Comparison of ENCODE assay signal across 8 cellular contexts in genomic region chr19:10334340-10335148, GRCh38. TPM values are rescaled to one million over a fixed set of nuclear protein-coding genes. Genes with fewer than 3 reads are reported as not detected.
A peak's percentile ranks its signal among the peaks of the same experiment; 100 is the strongest.
DNase-seq lines count a peak whose midpoint lies in the region; ATAC-seq and TF ChIP-seq lines count a peak whose summit lies in the region.

No MANE protein-coding gene starts in this region.

- no peak for TF ChIP-seq EP300 in esophagus muscularis mucosa (IDR thresholded peaks at IDR 0.05)

- no peaks in the 10 kb centered on the region for H3K9me3 ChIP-seq in esophagus muscularis mucosa

- H3K9me3 Mint-ChIP-seq in stimulated activated naive CD8-positive, alpha-beta T cell treated with anti-CD3 and anti-CD28 coated beads, Interleukin-15, Interleukin-2, amounts not matched to agents 100 ng/mL and 50 ng/mL, for 24 hours = no peaks in the 10 kb centered on the region

- DNase-seq in SIG-M5 treated with dmso at 0.1 percent for 504 hours (lab: John Stamatoyannopoulos, UW; ENCODE audit: unreplicated experiment) = peak; percentile 45
- DNase-seq in SIG-M5 (lab: John Stamatoyannopoulos, UW) = no peak
- peak; percentile 70 for DNase-seq in NCI-H345 (lab: John Stamatoyannopoulos, UW)
- DNase-seq in activated CD8-positive, alpha-beta memory T cell treated with anti-CD3 and anti-CD28 coated beads for 24 hours = peak; percentile 77
- peak; percentile 98 for DNase-seq in esophagus muscularis mucosa (ENCODE audit: extremely low spot score)
- peak; percentile 94 for DNase-seq in mucosa of gallbladder (ENCODE audit: low spot score)

- intact Hi-C loops in esophagus muscularis mucosa (cut with DNase I) = no loop called here

- H3K4me3 ChIP-seq in esophagus muscularis mucosa = peak overlapping the region; percentile 85 to 95 (median 91)

- H3K36me3 ChIP-seq in esophagus muscularis mucosa = peaks cover 10 to 14% (median 13%) of the 10 kb centered on the region in 4 donors

- ATAC-seq in HG03280 (IDR thresholded peaks at IDR 0.05; ENCODE audit: unreplicated experiment) = no peak

- H3K4me3 Mint-ChIP-seq in stimulated activated naive CD8-positive, alpha-beta T cell treated with anti-CD3 and anti-CD28 coated beads, Interleukin-15, Interleukin-2, amounts not matched to agents 100 ng/mL and 50 ng/mL, for 24 hours = peak overlapping the region; percentile 99

- peaks cover 42% of the 10 kb centered on the region for H3K36me3 Mint-ChIP-seq in stimulated activated naive CD8-positive, alpha-beta T cell treated with anti-CD3 and anti-CD28 coated beads, Interleukin-15, Interleukin-2, amounts not matched to agents 100 ng/mL and 50 ng/mL, for 24 hours (ENCODE audit: low read depth)

- H3K4me1 Mint-ChIP-seq in stimulated activated naive CD8-positive, alpha-beta T cell treated with anti-CD3 and anti-CD28 coated beads, Interleukin-15, Interleukin-2, amounts not matched to agents 100 ng/mL and 50 ng/mL, for 24 hours (ENCODE audit: low read depth) = peaks cover 61% of the 10 kb centered on the region

- TF ChIP-seq POLR2A in esophagus muscularis mucosa (IDR thresholded peaks at IDR 0.05; ENCODE audit: low read depth) = no peak

- H3K27me3 Mint-ChIP-seq in stimulated activated naive CD8-positive, alpha-beta T cell treated with anti-CD3 and anti-CD28 coated beads, Interleukin-15, Interleukin-2, amounts not matched to agents 100 ng/mL and 50 ng/mL, for 24 hours = no peaks in the 10 kb centered on the region

- no peaks in the 10 kb centered on the region for H3K27me3 ChIP-seq in esophagus muscularis mucosa

- H3K27ac Mint-ChIP-seq in stimulated activated naive CD8-positive, alpha-beta T cell treated with anti-CD3 and anti-CD28 coated beads, Interleukin-15, Interleukin-2, amounts not matched to agents 100 ng/mL and 50 ng/mL, for 24 hours = no peak overlapping the region

- peaks cover 27 to 42% (median 36%) of the 10 kb centered on the region in 4 donors for H3K4me1 ChIP-seq in esophagus muscularis mucosa

- H3K27ac ChIP-seq in esophagus muscularis mucosa (replicated peaks in 1 of 4) = peak overlapping the region; percentile 93 to 97 (median 95)

- 32% methylated on average over 30 of the region's 51 CpGs for WGBS in esophagus muscularis mucosa

- peak in 2 of 3 experiments; percentile 7 to 16 for TF ChIP-seq CTCF in esophagus muscularis mucosa (IDR thresholded peaks at IDR 0.05)

RNA-seq across cellular contexts. Expression of gene RAVER1, which starts 1.2 kb away (rescaled TPM):
- 10 to 100 TPM; 23.7 to 42.2 (median 30.2) TPM for total RNA-seq in esophagus muscularis mucosa
- 44.6 TPM for total RNA-seq in mucosa of gallbladder

RNA-seq across cellular contexts. Expression of gene ICAM3, which starts 4.9 kb away (rescaled TPM):
- total RNA-seq in esophagus muscularis mucosa (10 to 100 TPM in 1 of 4 donors, 1 to 10 TPM in 3; 2.9 to 10.9 (median 5.2) TPM), mucosa of gallbladder (14.7 TPM)

RNA-seq across cellular contexts. Expression of gene FDX2, which starts 18.7 kb away (rescaled TPM):
- total RNA-seq in esophagus muscularis mucosa (10 to 100 TPM; 16.6 to 29.6 (median 26.5) TPM), mucosa of gallbladder (21.8 TPM)

RNA-seq across cellular contexts. Expression of gene ZGLP1, which starts 24.9 kb away (rescaled TPM):
- total RNA-seq in esophagus muscularis mucosa = 1 to 10 TPM in 3 of 4 donors, under 1 TPM in 1; 0.58 to 1.2 (median 1.2) TPM
- 7.3 TPM for total RNA-seq in mucosa of gallbladder

RNA-seq across cellular contexts. Expression of gene ICAM5, which starts 44.8 kb away (rescaled TPM):
- total RNA-seq in esophagus muscularis mucosa = under 1 TPM; 0.23 to 0.45 (median 0.37) TPM
- 0.49 TPM for total RNA-seq in mucosa of gallbladder
